In genomic region chr18:46754661-46755292, GRCh38 we compare ENCODE assay signal across 1 cellular context.
TF ChIP-seq lines count a peak whose summit lies in the region.

No MANE protein-coding gene starts in this region.

TF ChIP-seq in WTC11, 78 proteins besides CTCF, POLR2A, EP300 and RAD21 (continued from another document):
- TF ChIP-seq ZNF532 (CRISPR knock-in tag; IDR thresholded peaks at IDR 0.05; ENCODE audit: borderline replicate concordance) (no peak), E2F4 (CRISPR knock-in tag; IDR thresholded peaks at IDR 0.05; ENCODE audit: borderline replicate concordance, low read depth) (no peak), ZNF121 (CRISPR knock-in tag; IDR thresholded peaks at IDR 0.05) (no peak), PRRX2 (CRISPR knock-in tag; IDR thresholded peaks at IDR 0.05) (no peak), ESRRA (CRISPR knock-in tag; IDR thresholded peaks at IDR 0.05; ENCODE audit: borderline replicate concordance) (no peak), RELA (CRISPR knock-in tag; IDR thresholded peaks at IDR 0.05; ENCODE audit: borderline replicate concordance) (no peak), NFYB (CRISPR knock-in tag; conservative IDR thresholded peaks at IDR 0.05; ENCODE audit: low read depth) (no peak), SMAD3 (CRISPR knock-in tag; IDR thresholded peaks at IDR 0.05; ENCODE audit: borderline replicate concordance) (no peak), CDX4 (CRISPR knock-in tag; IDR thresholded peaks at IDR 0.05; ENCODE audit: borderline replicate concordance) (no peak), CBFB (CRISPR knock-in tag; IDR thresholded peaks at IDR 0.05; ENCODE audit: low read depth) (no peak), FOXJ3 (CRISPR knock-in tag; IDR thresholded peaks at IDR 0.05; ENCODE audit: borderline replicate concordance) (no peak), TP53 (CRISPR knock-in tag; IDR thresholded peaks at IDR 0.05) (no peak), MYBL2 (CRISPR knock-in tag; IDR thresholded peaks at IDR 0.05) (no peak)
